Comparison of ENCODE assay signal across 9 cellular contexts in the genomic region with DNA sequence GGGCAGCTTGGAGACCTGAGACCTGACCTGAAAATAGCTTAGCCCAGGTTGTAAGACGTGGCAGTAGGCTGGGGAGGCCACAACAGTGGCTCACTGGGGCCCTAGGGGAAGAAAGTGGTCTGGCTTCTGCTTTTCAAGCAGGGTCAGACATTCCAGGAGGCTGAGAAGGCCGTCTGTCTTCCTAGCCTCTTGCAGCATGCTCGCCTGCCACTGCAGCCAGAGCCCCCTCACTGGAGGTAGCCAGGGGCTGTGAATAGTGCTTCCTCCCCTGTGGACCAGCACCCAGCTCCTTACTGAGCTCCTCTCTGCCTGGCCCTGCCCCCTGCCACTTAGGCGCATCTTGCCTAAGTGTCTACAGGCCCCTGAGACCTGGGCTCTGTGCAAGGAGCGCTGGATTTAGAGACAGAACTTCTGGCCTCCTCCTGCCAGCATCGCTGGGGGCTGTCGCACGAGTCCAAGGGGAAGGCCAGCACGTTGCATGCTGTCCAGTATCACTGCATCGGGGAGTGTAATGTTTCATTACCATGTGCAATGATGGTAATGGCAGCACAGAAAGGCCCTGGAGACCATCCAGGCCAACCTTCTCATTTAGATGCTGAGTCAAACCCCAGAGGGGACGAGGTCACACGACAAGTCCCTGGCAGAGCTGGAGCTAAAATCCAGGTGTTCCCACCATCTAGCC. TPM values are rescaled to one million over a fixed set of nuclear protein-coding genes. Genes with fewer than 3 reads are reported as not detected.
A peak's percentile ranks its signal among the peaks of the same experiment; 100 is the strongest.
DNase-seq lines count a peak whose midpoint lies in the region; ATAC-seq and TF ChIP-seq lines count a peak whose summit lies in the region.
"Had no signal": no experiment of that assay in that cellular context is flagged by ENCODE, and none has a peak within 500 bp of the region (broad histone marks: within the 10 kb centered on the region; RNA-seq: fewer than 3 reads in every experiment).

No MANE protein-coding gene starts in this region.

- POLR2A ChIA-PET in PC-9 (lab: Charles Lee; ENCODE audit: unreplicated experiment), result no interaction called here

- in situ Hi-C loops in Caki2 (cut with HindIII; ENCODE audit: low pct_unique_long_range_greater_than_20kb, low sequenced_read_pairs), result no loop called here

- H3K4me1 ChIP-seq in PC-9 (replicated peaks; ENCODE audit: insufficient read depth) (peaks cover 80% of the 10 kb centered on the region), prostate gland (replicated peaks) (peaks cover 44% of the 10 kb centered on the region)

- H3K27me3 ChIP-seq in PC-9 (ENCODE audit: insufficient read depth, low read depth) (no peaks in the 10 kb centered on the region), prostate gland (replicated peaks; ENCODE audit: insufficient read depth) (no peaks in the 10 kb centered on the region)

- CTCF ChIA-PET in PC-9 (lab: Charles Lee), result no interaction called here

- no TSS peak for BruUV-seq in PC-9 (replicated peaks; lab: Mats Ljungman, UMichigan)

- no peak overlapping the region for H2AFZ ChIP-seq in PC-9

- 43% methylated on average over 11 of the region's 12 CpGs for WGBS in prostate gland

- 0 out of 2 replicates have a peak overlapping the region, but pooled peaks have one; percentile 14 for H3K4me2 ChIP-seq in PC-9

- intact Hi-C loops in PC-9 (cut with micrococcal nuclease; ENCODE audit: unreplicated experiment), result loop anchor here (2.0 kb wide), 1 partner anchor 69 kb away; no protein-coding TSS in a partner anchor
- intact Hi-C loops in prostate gland (cut with DNase I), result no loop called here

- TF ChIP-seq CTCF in PC-9 (conservative IDR thresholded peaks at IDR 0.05), result no peak
- TF ChIP-seq CTCF in prostate gland (IDR thresholded peaks at IDR 0.05), result no peak

- H3K9me2 ChIP-seq in PC-9 (ENCODE audit: insufficient read depth), result no peaks in the 10 kb centered on the region

- DNase-seq in Caki2 (ENCODE audit: low read depth), result peak; percentile 67
- DNase-seq in PC-9, result peak; percentile 58 to 63
- DNase-seq in fibroblast of gingiva (ENCODE audit: low read depth), result peak; percentile 91
- DNase-seq in prostate gland (ENCODE audit: low spot score), result no peak
- no peak for DNase-seq in middle frontal gyrus (ENCODE audit: extremely low spot score, low spot score)
- DNase-seq in NCI-H774 (lab: John Stamatoyannopoulos, UW), result no peak
- DNase-seq in 8988T, result no peak
- DNase-seq: NCI-H345 had no signal

- H3K79me2 ChIP-seq in PC-9 (ENCODE audit: low read depth), result peaks cover 99% of the 10 kb centered on the region

- H3K27ac ChIP-seq in PC-9 (peak overlapping the region; percentile 10; the same call in 1 of the 2 replicates), prostate gland (peak overlapping the region; percentile 21 to 24)

- no peak for ATAC-seq in GM19455 (IDR thresholded peaks at IDR 0.05; ENCODE audit: unreplicated experiment)

- TF ChIP-seq POLR2A in prostate gland (IDR thresholded peaks at IDR 0.05), result no peak

- no peak overlapping the region for H3K4me3 ChIP-seq in PC-9
- no peak overlapping the region for H3K4me3 ChIP-seq in prostate gland

- H3K36me3 ChIP-seq in PC-9 (ENCODE audit: low read depth) (no peaks in the 10 kb centered on the region), prostate gland (no peaks in the 10 kb centered on the region)

- H3K9me3 ChIP-seq in PC-9 (ENCODE audit: insufficient read depth, low read depth) (no peaks in the 10 kb centered on the region), prostate gland (no peaks in the 10 kb centered on the region)

- peaks cover 38% of the 10 kb centered on the region for H4K20me1 ChIP-seq in PC-9 (ENCODE audit: insufficient read depth)

- peaks cover 31% of the 10 kb centered on the region for H3F3A ChIP-seq in PC-9 (ENCODE audit: insufficient read depth, low read depth)

RNA-seq across cellular contexts. Expression of gene ZMIZ1, which starts 12.7 kb away (rescaled TPM):
- 17.4 and 24.1 TPM in 2 replicates for total RNA-seq in Caki2 (2014; rRNA removed; shearing (Covaris generic); ENCODE audit: low replicate concordance)
- total RNA-seq in PC-9 (2021) (47.6 and 48.5 TPM in 2 replicates), prostate gland (10 to 100 TPM; 69.6 to 78.5 TPM)

Comparison
In these comparisons a context has a peak if more than half of its experiments do, and no peak if none do; other contexts are left out.
1. DNase-seq: peak in Caki2 (single experiment), PC-9 (2 of 2) and fibroblast of gingiva (single experiment); none in prostate gland (single experiment), middle frontal gyrus (single experiment), NCI-H774 (single experiment) and 8988T (single experiment).